In genomic region chr7:136709876-136710275, GRCh38 we compare ENCODE assay signal across 16 cellular contexts.
DNase-seq lines count a peak whose midpoint lies in the region; ATAC-seq, FAIRE-seq and TF ChIP-seq lines count a peak whose summit lies in the region.
"Had no signal": no experiment of that assay in that cellular context is flagged by ENCODE, and none has a peak within 500 bp of the region (broad histone marks: within the 10 kb centered on the region; RNA-seq: fewer than 3 reads in every experiment).

No MANE protein-coding gene starts in this region.

- no peaks in the 10 kb centered on the region for H3K79me1 ChIP-seq in H1 (ENCODE audit: low read depth, low read length)

- WGBS in H1 (ENCODE audit: extremely low coverage in 1 of 2, insufficient coverage in 1 of 2, insufficient read length in 1 of 2, insufficient replicate concordance in 2 of 2, low coverage in 1 of 2, low lambda C conversion rate in 2 of 2, missing lambda C conversion rate in 1 of 2), 2 experiments = 93% methylated on average over 1 of the region's 1 CpG; no CpG with 5 or more reads in 1 of the 2 experiments
- WGBS in mesodermal cell (ENCODE audit: insufficient coverage in 2 of 2), 2 experiments = no CpG with 5 or more reads among the region's 1 CpG
- WGBS in smooth muscle cell (ENCODE audit: low lambda C conversion rate) = 6% methylated on average over 1 of the region's 1 CpG

- H3K4ac ChIP-seq in H1 (replicated peaks; ENCODE audit: insufficient read length, low read depth, low read length) = no peak overlapping the region

- TF ChIP-seq CTCF in BE2C (IDR thresholded peaks at IDR 0.05; ENCODE audit: low read depth, low read length) (no peak), H1 (IDR thresholded peaks at IDR 0.05; ENCODE audit: control extremely low read depth in 1 of 3, insufficient read depth in 1 of 3, low read depth in 1 of 3, low read length in 3 of 3) (no peak), smooth muscle cell (IDR thresholded peaks at IDR 0.05; ENCODE audit: borderline replicate concordance, insufficient read depth, poor library complexity, severe bottlenecking) (no peak)

- H3K4me1 ChIP-seq in BE2C = peaks cover 7% of the 10 kb centered on the region
- no peaks in the 10 kb centered on the region for H3K4me1 ChIP-seq in H1 (replicated peaks in 1 of 4; ENCODE audit: control insufficient read depth in 3 of 4, insufficient read depth in 4 of 4, low read length in 3 of 4)
- H3K4me1 ChIP-seq in mesodermal cell (ENCODE audit: control insufficient read depth, insufficient read depth, low read length, poor library complexity, severe bottlenecking) = no peaks in the 10 kb centered on the region
- H3K4me1 ChIP-seq in smooth muscle cell (ENCODE audit: low read depth) = no peaks in the 10 kb centered on the region

- H3K27me3 ChIP-seq in BE2C (no peaks in the 10 kb centered on the region), H1 (replicated peaks in 1 of 4; ENCODE audit: control insufficient read depth in 3 of 4, extremely low read depth in 1 of 4, insufficient read depth in 3 of 4, low read length in 3 of 4) (no peaks in the 10 kb centered on the region), smooth muscle cell (ENCODE audit: low read depth) (no peaks in the 10 kb centered on the region)

- no peak overlapping the region for H2BK5ac ChIP-seq in H1 (ENCODE audit: low read depth, low read length)

- no peaks in the 10 kb centered on the region for H3K23me2 ChIP-seq in H1 (ENCODE audit: low read depth, low read length)

- CTCF ChIA-PET in H1 (lab: Charles Lee; ENCODE audit: partially characterized antibody) = interaction anchor here (1.0 to 1.7 kb wide), 3 partner anchors 10 to 304 kb away, joined by 3 to 9 read pairs (median 4); no protein-coding TSS in a partner anchor

- H4K20me1 ChIP-seq in H1 (replicated peaks in 1 of 2; ENCODE audit: control insufficient read depth in 1 of 2, insufficient read depth in 2 of 2, low read length in 2 of 2) = no peaks in the 10 kb centered on the region
- H4K20me1 ChIP-seq in smooth muscle cell (ENCODE audit: low read depth) = no peaks in the 10 kb centered on the region

- H2AFZ ChIP-seq in H1 (ENCODE audit: low read length) = no peak overlapping the region
- H2AFZ ChIP-seq in smooth muscle cell (ENCODE audit: low read depth) = no peak overlapping the region

- no peak overlapping the region for H2BK20ac ChIP-seq in H1 (ENCODE audit: low read length)

- TF ChIP-seq POLR2A in H1 (IDR thresholded peaks at IDR 0.05; ENCODE audit: control extremely low read depth in 1 of 2, low read depth in 2 of 2, low read length in 2 of 2) = no peak

- peaks cover 10% of the 10 kb centered on the region for H3F3A ChIP-seq in smooth muscle cell (ENCODE audit: low read depth)

- H3K9ac ChIP-seq in H1 (replicated peaks in 1 of 4; ENCODE audit: extremely low read depth in 1 of 4, low read depth in 3 of 4, low read length in 3 of 4) (no peak overlapping the region), smooth muscle cell (ENCODE audit: low read depth) (no peak overlapping the region)

- no peak overlapping the region for H3K18ac ChIP-seq in H1 (ENCODE audit: extremely low read depth, low read length)

- no peak for TF ChIP-seq EP300 in H1 (IDR thresholded peaks at IDR 0.05; ENCODE audit: borderline replicate concordance in 1 of 2, low read depth in 2 of 2, low read length in 2 of 2)

- H3K9me3 ChIP-seq in BE2C = no peaks in the 10 kb centered on the region; the same call in 1 of the 2 replicates
- H3K9me3 ChIP-seq in H1 (ENCODE audit: insufficient read depth in 2 of 2, low read depth in 1 of 2, low read length in 1 of 2) = no peaks in the 10 kb centered on the region
- H3K9me3 ChIP-seq in mesodermal cell (ENCODE audit: control insufficient read depth, low read length) = no peaks in the 10 kb centered on the region
- no peaks in the 10 kb centered on the region for H3K9me3 ChIP-seq in smooth muscle cell (replicated peaks; ENCODE audit: low read depth)

- H4K8ac ChIP-seq in H1 (ENCODE audit: extremely low read depth, insufficient read depth, low read length) = no peak overlapping the region

- H3K23ac ChIP-seq in H1 (ENCODE audit: insufficient read length) = peak overlapping the region; percentile 83

- ATAC-seq in GM18517 (IDR thresholded peaks at IDR 0.05; ENCODE audit: unreplicated experiment) = no peak
- ATAC-seq: HCT116, HepG2 had no signal

- H3K14ac ChIP-seq in H1 (ENCODE audit: insufficient read length) = no peak overlapping the region

- no peak overlapping the region for H4K5ac ChIP-seq in H1 (ENCODE audit: insufficient read length, low read depth, low read length)

- no peak overlapping the region for H3K56ac ChIP-seq in H1 (replicated peaks; ENCODE audit: insufficient read length, low read depth, low read length)

- H2BK12ac ChIP-seq in H1 (ENCODE audit: low read depth, low read length) = no peak overlapping the region

- POLR2A ChIA-PET in H1 (lab: Charles Lee; ENCODE audit: partially characterized antibody) = no interaction called here

- DNase-seq in BE2C (peak; percentile 15), H1 (ENCODE audit: low read depth in 1 of 2, low spot score in 2 of 2) (no peak), smooth muscle cell (lab: John Stamatoyannopoulos, UW; ENCODE audit: unreplicated experiment) (no peak), NCI-H1092 (lab: John Stamatoyannopoulos, UW) (no peak), mucosa of gallbladder (ENCODE audit: low spot score) (no peak)
- DNase-seq: 8988T; C1 segment of cervical spinal cord; Calu3; CD4-positive, alpha-beta T cell; DMS 273 treated with DMSO at 0.1 percent for 48 hours had no signal

- no peak overlapping the region for H4K91ac ChIP-seq in H1 (replicated peaks; ENCODE audit: insufficient read length, low read length)

- FAIRE-seq in H1 (lab: Jason Lieb, UNC) = no peak
- FAIRE-seq: H54, HepG2, HTR-8/SVneo had no signal

- no peak overlapping the region for H3K4me3 ChIP-seq in BE2C (ENCODE audit: low read depth, low read length)
- no peak overlapping the region for H3K4me3 ChIP-seq in H1 (ENCODE audit: extremely low read depth in 1 of 4, insufficient read depth in 2 of 4, low read depth in 3 of 4, low read length in 4 of 4)
- no peak overlapping the region for H3K4me3 ChIP-seq in mesodermal cell (ENCODE audit: extremely low read depth, insufficient read depth, low read length, poor library complexity, severe bottlenecking)
- H3K4me3 ChIP-seq in smooth muscle cell = no peak overlapping the region

- H2AK5ac ChIP-seq in H1 (ENCODE audit: low read depth, low read length) = no peak overlapping the region

- H3K36me3 ChIP-seq in BE2C (no peaks in the 10 kb centered on the region), H1 (ENCODE audit: control insufficient read depth in 2 of 4, insufficient read depth in 4 of 4, low read length in 3 of 4) (no peaks in the 10 kb centered on the region), mesodermal cell (ENCODE audit: control insufficient read depth, insufficient read depth, low read length) (no peaks in the 10 kb centered on the region), smooth muscle cell (ENCODE audit: low read depth) (no peaks in the 10 kb centered on the region)

- H3K79me2 ChIP-seq in H1 (ENCODE audit: control insufficient read depth in 1 of 2, insufficient read depth in 2 of 2, low read length in 2 of 2) (no peaks in the 10 kb centered on the region), smooth muscle cell (ENCODE audit: low read depth) (no peaks in the 10 kb centered on the region)

- no peak for TF ChIP-seq RAD21 in H1 (IDR thresholded peaks at IDR 0.05 in 1 of 2, conservative IDR thresholded peaks at IDR 0.05 in 1 of 2; ENCODE audit: low read depth in 2 of 2, low read length in 2 of 2)

- H2BK15ac ChIP-seq in H1 (ENCODE audit: low read length) = no peak overlapping the region

- no peak overlapping the region for H2BK120ac ChIP-seq in H1 (replicated peaks; ENCODE audit: low read depth, low read length)

- H3K27ac ChIP-seq in H1 (ENCODE audit: low read depth, low read length) = no peak overlapping the region
- peak overlapping the region; percentile 63 for H3K27ac ChIP-seq in mesodermal cell (ENCODE audit: low read depth, low read length, severe bottlenecking)
- no peak overlapping the region for H3K27ac ChIP-seq in smooth muscle cell (ENCODE audit: low read depth)

- no peak overlapping the region for H3K4me2 ChIP-seq in H1 (ENCODE audit: insufficient read depth in 1 of 2, low read depth in 2 of 2, low read length in 2 of 2)
- H3K4me2 ChIP-seq in smooth muscle cell = peak overlapping the region; percentile 3

TF ChIP-seq in H1, 55 proteins besides CTCF, POLR2A, EP300 and RAD21:
- TF ChIP-seq SAP30 (IDR thresholded peaks at IDR 0.05; ENCODE audit: insufficient read depth, insufficient replicate concordance, low read length) (no peak), TAF7 (optimal IDR thresholded peaks at IDR 0.05; ENCODE audit: borderline replicate concordance, low read depth, low read length) (no peak), CHD2 (IDR thresholded peaks at IDR 0.05; ENCODE audit: low read length) (no peak), GTF2F1 (IDR thresholded peaks at IDR 0.05; ENCODE audit: borderline replicate concordance, low read depth, low read length) (no peak), RXRA (IDR thresholded peaks at IDR 0.05; ENCODE audit: insufficient read depth, low read depth, low read length) (no peak), CREB1 (IDR thresholded peaks at IDR 0.05) (no peak), RBBP5 (IDR thresholded peaks at IDR 0.05; ENCODE audit: borderline replicate concordance, low read depth, low read length) (no peak)
- TF ChIP-seq, protein P1, sequence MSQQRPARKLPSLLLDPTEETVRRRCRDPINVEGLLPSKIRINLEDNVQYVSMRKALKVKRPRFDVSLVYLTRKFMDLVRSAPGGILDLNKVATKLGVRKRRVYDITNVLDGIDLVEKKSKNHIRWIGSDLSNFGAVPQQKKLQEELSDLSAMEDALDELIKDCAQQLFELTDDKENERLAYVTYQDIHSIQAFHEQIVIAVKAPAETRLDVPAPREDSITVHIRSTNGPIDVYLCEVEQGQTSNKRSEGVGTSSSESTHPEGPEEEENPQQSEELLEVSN (IDR thresholded peaks at IDR 0.05) = no peak
